ENCODE assay signal across 24 cellular contexts in the genomic region with DNA sequence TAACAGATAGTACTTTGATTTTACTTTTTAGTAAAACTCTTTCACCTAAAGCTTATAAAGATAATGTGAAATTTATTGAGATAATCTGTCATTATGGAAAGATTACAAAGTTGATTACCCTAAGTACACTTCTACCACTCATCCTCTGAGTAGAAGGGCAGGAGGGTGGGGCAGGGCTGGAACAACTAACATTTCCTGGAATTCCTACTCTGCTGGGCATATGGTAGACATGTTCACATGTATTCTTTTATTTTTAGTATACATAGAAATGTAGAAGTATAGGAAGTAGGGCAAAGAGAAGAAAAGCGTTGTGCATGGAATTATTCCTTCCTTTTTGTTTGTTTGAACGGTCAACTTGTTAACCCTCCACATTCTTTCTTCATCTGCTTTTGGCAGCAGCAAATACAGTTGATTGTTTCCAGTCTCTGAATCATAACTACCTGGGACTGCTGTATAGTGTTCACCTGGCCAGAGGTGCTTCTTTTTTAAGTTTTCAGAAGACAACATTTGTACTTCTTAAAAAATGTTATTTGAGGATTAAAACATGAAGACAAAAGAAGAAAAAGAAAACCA.
DNase-seq lines count a peak whose midpoint lies in the region; ATAC-seq, FAIRE-seq and TF ChIP-seq lines count a peak whose summit lies in the region.
"Had no signal": no experiment of that assay in that cellular context is flagged by ENCODE, and none has a peak within 500 bp of the region (broad histone marks: within the 10 kb centered on the region; RNA-seq: fewer than 3 reads in every experiment).

No MANE protein-coding gene starts in this region.

- 0 out of 2 replicates have a peak overlapping the region, but pooled peaks have one; percentile 8 for H3K4me3 ChIP-seq in Karpas-422 (ENCODE audit: low read length)
- no peak overlapping the region for H3K4me3 ChIP-seq in K562
- H3K4me3 ChIP-seq in fibroblast of mammary gland (ENCODE audit: control insufficient read depth, low read depth, low read length) = no peak overlapping the region
- no peak overlapping the region for H3K4me3 ChIP-seq in gastrocnemius medialis
- H3K4me3 ChIP-seq: BLaER1 treated with 17β-estradiol and CSF1 and Interleukin-3, amounts not matched to agents 10 nM and 100 nM; HAP-1; testis had no signal

- ATAC-seq in K562 (peak; percentile 57), gastrocnemius medialis (no peak), GM19395 (IDR thresholded peaks at IDR 0.05; ENCODE audit: unreplicated experiment) (no peak), HG02763 (IDR thresholded peaks at IDR 0.05; ENCODE audit: unreplicated experiment) (no peak), omental fat pad (ENCODE audit: low FRiP score) (no peak)
- ATAC-seq: activated CD8-positive, alpha-beta T cell treated with anti-CD3 and anti-CD28 coated beads, Interleukin-2, amount 10 ng/mL, durations not matched to agents 7 days and 5 days had no signal

- H3K79me2 ChIP-seq in Karpas-422 (ENCODE audit: low read length) = peaks cover 71% of the 10 kb centered on the region
- H3K79me2 ChIP-seq in K562 (ENCODE audit: control insufficient read depth, insufficient read depth, low read length) = peaks cover 12% of the 10 kb centered on the region; the same call in 1 of the 3 replicates

- peak overlapping the region; percentile 94 for H3K27ac ChIP-seq in Karpas-422 (ENCODE audit: low read length)
- H3K27ac ChIP-seq in K562 (ENCODE audit: extremely low read depth, low read depth, low read length) = no peak overlapping the region
- H3K27ac ChIP-seq in gastrocnemius medialis = peak overlapping the region; percentile 11 to 48 (median 42)
- H3K27ac ChIP-seq: BLaER1 treated with 17β-estradiol and CSF1 and Interleukin-3, amounts not matched to agents 10 nM and 100 nM; testis had no signal

- no peaks in the 10 kb centered on the region for H3K9me2 ChIP-seq in Karpas-422 (replicated peaks; ENCODE audit: insufficient read depth, low read length)

- WGBS in K562 (ENCODE audit: insufficient coverage, low coverage, missing lambda C conversion rate) = 40% methylated on average over 2 of the region's 2 CpGs

- in situ Hi-C loops in K562 (cut with MboI) = no loop called here
- in situ Hi-C loops in gastrocnemius medialis (cut with MboI; ENCODE audit: low sequenced_read_pairs in 4 of 4) = no loop called here

- peaks cover 97% of the 10 kb centered on the region for H3K4me1 ChIP-seq in Karpas-422 (ENCODE audit: low read length)
- no peaks in the 10 kb centered on the region; a peak in 1 of 5 replicates for H3K4me1 ChIP-seq in K562 (replicated peaks in 1 of 2; ENCODE audit: control insufficient read depth in 2 of 2, insufficient read depth in 2 of 2, low read length in 2 of 2)
- H3K4me1 ChIP-seq in gastrocnemius medialis = peaks cover 5 to 16% of the 10 kb centered on the region in 2 donors
- H3K4me1 ChIP-seq: testis had no signal

- no peaks in the 10 kb centered on the region for H3K36me3 ChIP-seq in Karpas-422 (ENCODE audit: insufficient read depth, low read length)
- H3K36me3 ChIP-seq in K562 (ENCODE audit: control insufficient read depth, insufficient read depth, low read length) = no peaks in the 10 kb centered on the region; the same call in 2 of the 3 replicates
- no peaks in the 10 kb centered on the region for H3K36me3 ChIP-seq in gastrocnemius medialis
- H3K36me3 ChIP-seq: BLaER1 treated with 17β-estradiol and CSF1 and Interleukin-3, amounts not matched to agents 10 nM and 100 nM; HAP-1 had no signal

- TF ChIP-seq POLR2A in K562 (conservative IDR thresholded peaks at IDR 0.05) (no peak), gastrocnemius medialis (IDR thresholded peaks at IDR 0.05) (no peak)

- TF ChIP-seq CTCF in K562 (IDR thresholded peaks at IDR 0.05 in 2 of 3, conservative IDR thresholded peaks at IDR 0.05 in 1 of 3; ENCODE audit: insufficient read depth in 2 of 3, low read depth in 1 of 3, low read length in 3 of 3) (no peak), fibroblast of mammary gland (conservative IDR thresholded peaks at IDR 0.05; ENCODE audit: control insufficient read depth, insufficient read depth, low read depth, low read length) (no peak), gastrocnemius medialis (IDR thresholded peaks at IDR 0.05 in 4 of 5, conservative IDR thresholded peaks at IDR 0.05 in 1 of 5) (no peak), omental fat pad (IDR thresholded peaks at IDR 0.05) (no peak)

- TF ChIP-seq RAD21 in K562 (CRISPR knock-in tag; conservative IDR thresholded peaks at IDR 0.05 in 1 of 2, IDR thresholded peaks at IDR 0.05 in 1 of 2) = no peak

- intact Hi-C loops in K562 (cut with micrococcal nuclease) (no loop called here), gastrocnemius medialis (cut with DNase I; ENCODE audit: low total_unique reads) (no loop called here)

- no peaks in the 10 kb centered on the region for H3K9me3 ChIP-seq in Karpas-422 (ENCODE audit: low read length)
- no peaks in the 10 kb centered on the region for H3K9me3 ChIP-seq in K562 (replicated peaks; ENCODE audit: control insufficient read depth, insufficient read depth, low read depth, low read length)
- H3K9me3 ChIP-seq in gastrocnemius medialis = no peaks in the 10 kb centered on the region
- H3K9me3 ChIP-seq: BLaER1 treated with 17β-estradiol and CSF1 and Interleukin-3, amounts not matched to agents 10 nM and 100 nM; HAP-1; testis had no signal

- no peaks in the 10 kb centered on the region for H3K9me1 ChIP-seq in K562 (ENCODE audit: control insufficient read depth, insufficient read depth, low read length)

- H4K20me1 ChIP-seq in Karpas-422 (ENCODE audit: insufficient read depth, low read depth, low read length) (no peaks in the 10 kb centered on the region), K562 (replicated peaks; ENCODE audit: control insufficient read depth, insufficient read depth, low read length) (no peaks in the 10 kb centered on the region)

- no peak for FAIRE-seq in K562 (lab: Jason Lieb, UNC)
- FAIRE-seq: colon, GM12892 had no signal

- CTCF ChIA-PET in K562 (lab: Yijun Ruan, JAX; ENCODE audit: low intra/inter-chr PET ratio) = no interaction called here

- no peak for DNase-seq in Karpas-422
- no peak for DNase-seq in K562 (ENCODE audit: extremely low read depth in 1 of 4, low spot score in 3 of 4)
- peak; percentile 2 for DNase-seq in fibroblast of mammary gland (ENCODE audit: low read depth)
- no peak for DNase-seq in gastrocnemius medialis
- no peak for DNase-seq in activated gamma-delta T cell (lab: John Stamatoyannopoulos, UW)
- DNase-seq in omental fat pad (ENCODE audit: low spot score) = no peak
- DNase-seq: activated CD4-positive, alpha-beta T cell treated with anti-CD3 and anti-CD28 coated beads for 1 hour; activated CD8-positive, alpha-beta T cell treated with anti-CD3 and anti-CD28 coated beads, Interleukin-2, amount 10 ng/mL, durations not matched to agents 7 days and 5 days; activated gamma-delta T cell treated with Interleukin-2 at 50 U/mL for 16 hours; COR-L47; endodermal cell; mesendoderm; NCI-H146; NCI-H510A; nucleus accumbens; stimulated activated CD4-positive, alpha-beta T cell treated with anti-CD3 and anti-CD28 coated beads, Interleukin-4, amount 100 ng/mL, for 4 hours; stimulated activated naive CD4-positive, alpha-beta T cell treated with Interleukin-2 at 50 U/mL for 16 hours; testis had no signal

- H3K4me2 ChIP-seq in Karpas-422 (ENCODE audit: low read depth, low read length, poor library complexity, severe bottlenecking) (peak overlapping the region; percentile 52), K562 (ENCODE audit: insufficient read depth, low read length) (0 out of 2 replicates have a peak overlapping the region, but pooled peaks have one; percentile 6)

- H3K9ac ChIP-seq in Karpas-422 (ENCODE audit: low read length) (no peak overlapping the region), K562 (ENCODE audit: insufficient read depth in 1 of 2, low read depth in 2 of 2, low read length in 2 of 2) (no peak overlapping the region)
- H3K9ac ChIP-seq: BLaER1 treated with 17β-estradiol and CSF1 and Interleukin-3, amounts not matched to agents 10 nM and 100 nM had no signal

- BruUV-seq in K562 (replicated peaks; lab: Mats Ljungman, UMichigan) = no TSS peak

- H3K27me3 ChIP-seq in Karpas-422 (ENCODE audit: low read length) (no peaks in the 10 kb centered on the region), K562 (ENCODE audit: control insufficient read depth in 2 of 2, insufficient read depth in 2 of 2, low read length in 2 of 2) (no peaks in the 10 kb centered on the region), gastrocnemius medialis (no peaks in the 10 kb centered on the region)
- H3K27me3 ChIP-seq: BLaER1 treated with 17β-estradiol and CSF1 and Interleukin-3, amounts not matched to agents 10 nM and 100 nM; testis had no signal

- no peak for TF ChIP-seq EP300 in K562 (IDR thresholded peaks at IDR 0.05; ENCODE audit: low read length)

- H2AFZ ChIP-seq in Karpas-422 (ENCODE audit: low read length) = no peak overlapping the region
- H2AFZ ChIP-seq in K562 (ENCODE audit: low read depth, low read length) = no peak overlapping the region

- POLR2A ChIA-PET in K562 (lab: Yijun Ruan, JAX) = interaction anchor here (0.9 kb wide), 1 partner anchor 10 kb away, joined by 3 read pairs; no protein-coding TSS in a partner anchor

TF ChIP-seq in K562, 482 proteins besides CTCF, POLR2A, EP300 and RAD21:
- TF ChIP-seq OTX1 (CRISPR knock-in tag; IDR thresholded peaks at IDR 0.05) (no peak), CBX3 (IDR thresholded peaks at IDR 0.05; ENCODE audit: borderline replicate concordance in 1 of 2, low read length in 2 of 2) (no peak), ARID1B (IDR thresholded peaks at IDR 0.05) (0 out of 2 replicates have a peak, but pooled peaks have one; percentile 12), SPI1 (IDR thresholded peaks at IDR 0.05; ENCODE audit: borderline replicate concordance, low read depth, low read length) (no peak)
